Comparison of ENCODE assay signal across 18 cellular contexts in genomic region chr16:8915722-8916321, GRCh38. TPM values are rescaled to one million over a fixed set of nuclear protein-coding genes. Genes with fewer than 3 reads are reported as not detected.
"Had no signal": no experiment of that assay in that cellular context is flagged by ENCODE, and none has a peak within 500 bp of the region (broad histone marks: within the 10 kb centered on the region; RNA-seq: fewer than 3 reads in every experiment).

No MANE protein-coding gene starts in this region.

- H3K4me3 Mint-ChIP-seq: stimulated activated memory B cell treated with anti-CD40 and anti-IgM and Interleukin-4, amounts not matched to agents 10 μg/mL and 1 μg/mL and 100 μg/mL, for 72 hours had no signal

- ATAC-seq: stimulated activated memory B cell treated with anti-CD40 and anti-IgM and Interleukin-4, amounts not matched to agents 10 μg/mL and 1 μg/mL and 100 μg/mL, for 72 hours had no signal

- H3K4me1 ChIP-seq: right atrium auricular region, tibial nerve had no signal

- H3K9me3 Mint-ChIP-seq: stimulated activated memory B cell treated with anti-CD40 and anti-IgM and Interleukin-4, amounts not matched to agents 10 μg/mL and 1 μg/mL and 100 μg/mL, for 72 hours had no signal

- DNase-seq: activated CD4-positive, alpha-beta T cell treated with anti-CD3 and anti-CD28 coated beads for 4 hours; activated CD8-positive, alpha-beta memory T cell treated with anti-CD3 and anti-CD28 coated beads for 24 hours; activated gamma-delta T cell; activated T-cell treated with anti-CD3 and anti-CD28 coated beads, Interleukin-2, amount 50 U/mL, for 1 hour; effector memory CD4-positive, alpha-beta T cell; erythroblast; hypothalamus; kidney glomerular epithelial cell; midbrain; posterior cingulate gyrus had no signal

- H3K9me3 ChIP-seq: neutrophil, right atrium auricular region, tibial nerve, vagina had no signal

- H3K27me3 Mint-ChIP-seq: stimulated activated memory B cell treated with anti-CD40 and anti-IgM and Interleukin-4, amounts not matched to agents 10 μg/mL and 1 μg/mL and 100 μg/mL, for 72 hours had no signal

- H3K27ac ChIP-seq: neutrophil, right atrium auricular region, tibial nerve, vagina had no signal

- H3K4me3 ChIP-seq: right atrium auricular region, tibial nerve, vagina had no signal

- H3K27me3 ChIP-seq: neutrophil, right atrium auricular region, tibial nerve, vagina had no signal

RNA-seq across cellular contexts. Expression of gene LITAFD, which starts 33.7 kb away (rescaled TPM):
- total RNA-seq: liver, right atrium auricular region, subcutaneous adipose tissue, tibial nerve, vagina had no signal
- polyA plus RNA-seq: adipose tissue, liver had no signal
